In genomic region chr6:13260116-13260598, GRCh38 we compare ENCODE assay signal across 18 cellular contexts.
"Had no signal": no experiment of that assay in that cellular context is flagged by ENCODE, and none has a peak within 500 bp of the region (broad histone marks: within the 10 kb centered on the region; RNA-seq: fewer than 3 reads in every experiment).

No MANE protein-coding gene starts in this region.

- H3K9me3 ChIP-seq: body of pancreas, ovary had no signal

- H3K4me3 Mint-ChIP-seq: activated CD4-positive, alpha-beta T cell treated with anti-CD3 and anti-CD28 coated beads, Interleukin-2, amount 10 ng/mL, durations not matched to agents 24 days and 14 days; activated naive CD4-positive, alpha-beta T cell treated with anti-CD3 and anti-CD28 coated beads, Interleukin-2, amount 50 U/mL, for 24 hours; nephron progenitor cell had no signal

- H3K27ac Mint-ChIP-seq: activated CD4-positive, alpha-beta T cell treated with anti-CD3 and anti-CD28 coated beads, Interleukin-2, amount 10 ng/mL, durations not matched to agents 24 days and 14 days; activated naive CD4-positive, alpha-beta T cell treated with anti-CD3 and anti-CD28 coated beads, Interleukin-2, amount 50 U/mL, for 24 hours; nephron progenitor cell had no signal

- H3K27me3 ChIP-seq: body of pancreas, heart right ventricle, ovary had no signal

- H3K27ac ChIP-seq: body of pancreas, coronary artery, heart right ventricle, ovary, VCaP had no signal

- ATAC-seq: body of pancreas, heart right ventricle, left lobe of liver had no signal

- H3K36me3 ChIP-seq: heart right ventricle, ovary had no signal

- H3K4me3 ChIP-seq: body of pancreas, coronary artery, heart right ventricle, ovary had no signal

- H3K4me1 Mint-ChIP-seq: nephron progenitor cell had no signal

- H3K27me3 Mint-ChIP-seq: activated naive CD4-positive, alpha-beta T cell treated with anti-CD3 and anti-CD28 coated beads, Interleukin-2, amount 50 U/mL, for 24 hours had no signal

- DNase-seq: activated CD4-positive, alpha-beta T cell treated with anti-CD3 and anti-CD28 coated beads, Interleukin-2, amount 10 ng/mL, durations not matched to agents 24 days and 14 days; activated effector memory CD4-positive, alpha-beta T cell treated with Interleukin-2 at 50 U/mL for 16 hours; activated T-cell treated with anti-CD3 and anti-CD28 coated beads, Interleukin-2, amount 50 U/mL, for 1 hour; body of pancreas; central memory CD4-positive, alpha-beta T cell; effector CD8-positive, alpha-beta T cell; heart right ventricle; islet precursor cell; mesenchymal stem cell; nephron progenitor cell; ovary; stimulated activated CD4-positive, alpha-beta T cell treated with anti-CD3 and anti-CD28 coated beads, Interleukin-15, amount 100 ng/mL, for 24 hours; stimulated activated CD4-positive, alpha-beta T cell treated with anti-CD3 and anti-CD28 coated beads, Interleukin-4, amount 100 ng/mL, for 24 hours; T-helper 9 cell had no signal
